ENCODE assay signal across 24 cellular contexts in genomic region chr18:78405763-78406162, GRCh38.
"Had no signal": no experiment of that assay in that cellular context is flagged by ENCODE, and none has a peak within 500 bp of the region (broad histone marks: within the 10 kb centered on the region; RNA-seq: fewer than 3 reads in every experiment).

No MANE protein-coding gene starts in this region.

- H3K27ac ChIP-seq: suprapubic skin, testis, thoracic aorta, thyroid gland, tibial artery, tibial nerve, transverse colon, upper lobe of left lung, upper lobe of right lung, uterus, vagina had no signal

- DNase-seq: stimulated activated CD4-positive, alpha-beta T cell treated with anti-CD3 and anti-CD28 coated beads, Interleukin-2, amount 100 ng/mL, for 48 hours; stimulated activated CD4-positive, alpha-beta T cell treated with anti-CD3 and anti-CD28 coated beads, Interleukin-4, amount 100 ng/mL, for 1 hour; stimulated activated CD4-positive, alpha-beta T cell treated with anti-CD3 and anti-CD28 coated beads, Interleukin-4, amount 100 ng/mL, for 24 hours; stimulated activated CD4-positive, alpha-beta T cell treated with anti-CD3 and anti-CD28 coated beads, Interleukin-4, amount 100 ng/mL, for 4 hours; stimulated activated CD8-positive, alpha-beta memory T cell treated with anti-CD3 and anti-CD28 coated beads, Interleukin-4, amount 100 ng/mL, for 48 hours; stimulated activated naive B cell treated with anti-CD40 and anti-IgM and Interleukin-4, amounts not matched to agents 10 μg/mL and 1 μg/mL and 100 μg/mL, for 72 hours; stimulated activated naive CD4-positive, alpha-beta T cell; stimulated activated naive CD4-positive, alpha-beta T cell treated with Interleukin-2 at 50 U/mL for 16 hours; stimulated activated naive CD8-positive, alpha-beta T cell treated with anti-CD3 and anti-CD28 coated beads, Interleukin-15, amount 100 ng/mL, for 72 hours; stimulated activated naive CD8-positive, alpha-beta T cell treated with anti-CD3 and anti-CD28 coated beads, Interleukin-15, Interleukin-2, amounts not matched to agents 100 U/mL and 50 U/mL, for 24 hours; stomach; substantia nigra; testis; thyroid gland; tibial artery; transverse colon; trophoblast cell; upper lobe of left lung; upper lobe of right lung; uterus had no signal

- H3K4me1 ChIP-seq: testis, thyroid gland, tibial nerve, transverse colon, upper lobe of right lung, uterus, vagina had no signal

- H3K9me3 ChIP-seq: stomach, suprapubic skin, testis, thoracic aorta, thyroid gland, tibial artery, tibial nerve, transverse colon, upper lobe of left lung, upper lobe of right lung, uterus, vagina had no signal

- H3K36me3 ChIP-seq: stomach, suprapubic skin, thoracic aorta, thyroid gland, tibial artery, tibial nerve, transverse colon, upper lobe of left lung, upper lobe of right lung, uterus, vagina had no signal

- H3K4me3 ChIP-seq: stomach, suprapubic skin, testis, thoracic aorta, thyroid gland, tibial artery, tibial nerve, transverse colon, upper lobe of left lung, upper lobe of right lung, uterus, vagina had no signal

- H3K27me3 ChIP-seq: stomach, suprapubic skin, testis, thyroid gland, tibial nerve, transverse colon, upper lobe of left lung, upper lobe of right lung, uterus, vagina had no signal
